Comparison of ENCODE assay signal across 8 cellular contexts in genomic region chr2:101152195-101153076, GRCh38. TPM values are rescaled to one million over a fixed set of nuclear protein-coding genes. Genes with fewer than 3 reads are reported as not detected.
DNase-seq lines count a peak whose midpoint lies in the region; ATAC-seq, FAIRE-seq and TF ChIP-seq lines count a peak whose summit lies in the region.

No MANE protein-coding gene starts in this region.

- H3K27ac ChIP-seq in PC-3 (ENCODE audit: low read length), result peak overlapping the region; percentile 51; the same call in 1 of the 2 replicates
- H3K27ac ChIP-seq in sigmoid colon, result peak overlapping the region; percentile 83 to 89 (median 86)

- peak overlapping the region; percentile 85 for H3K4me2 ChIP-seq in PC-3 (ENCODE audit: low read length)

- H3F3A ChIP-seq in PC-3 (ENCODE audit: low read length, unreplicated experiment), result no peaks in the 10 kb centered on the region

- DNase-seq in EH (ENCODE audit: low read depth) (peak; percentile 75), HTR-8/SVneo (ENCODE audit: insufficient read length, low spot score) (peak; percentile 54), PC-3 (peak; percentile 60), MCF 10A (ENCODE audit: unreplicated experiment) (peak; percentile 81), sigmoid colon (no peak)

- H3K27ac Mint-ChIP-seq in MCF 10A (ENCODE audit: low read depth, unreplicated experiment), result no peak overlapping the region

- H3K79me2 ChIP-seq in PC-3 (ENCODE audit: low read length), result peaks cover 34% of the 10 kb centered on the region

- CTCF ChIA-PET in PC-3 (lab: Charles Lee) (interaction anchor here (0.6 to 1.4 kb wide), 6 partner anchors 43 to 140 kb away, joined by 3 to 9 read pairs (median 4); no protein-coding TSS in a partner anchor), MCF 10A (lab: Yijun Ruan, JAX) (interaction anchor here (0.6 to 8.5 kb wide), 38 partner anchors 7 to 584 kb away, joined by 3 to 107 read pairs (median 6); no protein-coding TSS in a partner anchor)

- peak overlapping the region; percentile 75 for H3K9ac ChIP-seq in PC-3 (ENCODE audit: low read length)

- no peaks in the 10 kb centered on the region for H3K27me3 Mint-ChIP-seq in MCF 10A (ENCODE audit: insufficient read depth, unreplicated experiment)

- peaks cover 42% of the 10 kb centered on the region for H3K4me1 Mint-ChIP-seq in MCF 10A (ENCODE audit: insufficient read depth, unreplicated experiment)

- H3K9me3 ChIP-seq in PC-3 (ENCODE audit: low read length), result no peaks in the 10 kb centered on the region
- H3K9me3 ChIP-seq in iPS-18c (ENCODE audit: control insufficient read depth, insufficient read depth, low read length), result no peaks in the 10 kb centered on the region
- no peaks in the 10 kb centered on the region for H3K9me3 ChIP-seq in sigmoid colon

- no peaks in the 10 kb centered on the region for H3K9me3 Mint-ChIP-seq in MCF 10A (ENCODE audit: unreplicated experiment)

- WGBS in sigmoid colon, 2 donors, result 13 to 27% methylated on average over 21 of the region's 21 CpGs

- H3K9me2 ChIP-seq in PC-3 (replicated peaks; ENCODE audit: low read length), result no peaks in the 10 kb centered on the region

- peak overlapping the region; percentile 91 for H3K4me3 Mint-ChIP-seq in MCF 10A (ENCODE audit: unreplicated experiment)

- no peak for TF ChIP-seq POLR2A in sigmoid colon (IDR thresholded peaks at IDR 0.05)

- peaks cover 3% of the 10 kb centered on the region for H3K36me3 Mint-ChIP-seq in MCF 10A (ENCODE audit: insufficient read depth, unreplicated experiment)

- FAIRE-seq in HTR-8/SVneo (lab: Jason Lieb, UNC), result peak; percentile 13

- H3K4me3 ChIP-seq in PC-3 (ENCODE audit: low read length) (peak overlapping the region; percentile 71), iPS-18c (ENCODE audit: insufficient read depth, low read depth, low read length) (peak overlapping the region; percentile 67), sigmoid colon (peak overlapping the region; percentile 41 to 88 (median 84))

- POLR2A ChIA-PET in PC-3 (lab: Charles Lee; ENCODE audit: unreplicated experiment), result no interaction called here
- POLR2A ChIA-PET in MCF 10A (lab: Yijun Ruan, JAX), result interaction anchor here (0.6 to 12.6 kb wide), 21 partner anchors 8 to 150 kb away, joined by 3 to 275 read pairs (median 4); partner anchors contain the start of gene RPL31

- H2AFZ ChIP-seq in PC-3 (ENCODE audit: low read length), result peak overlapping the region; percentile 72

- TF ChIP-seq CTCF in PC-3 (conservative IDR thresholded peaks at IDR 0.05; ENCODE audit: low read depth, low read length) (peak; percentile 75), MCF 10A (IDR thresholded peaks at IDR 0.05; ENCODE audit: unreplicated experiment) (peak; percentile 93), sigmoid colon (IDR thresholded peaks at IDR 0.05) (peak; percentile 51 to 57 (median 54))

- peaks cover 33% of the 10 kb centered on the region for H4K20me1 ChIP-seq in PC-3 (ENCODE audit: low read length)

- ATAC-seq in GM21367 (IDR thresholded peaks at IDR 0.05; ENCODE audit: unreplicated experiment), result peak; percentile 60
- ATAC-seq in PC-3, result peak; percentile 6; the same call in 1 of the 2 replicates
- ATAC-seq in activated CD4-positive, CD25-positive, alpha-beta regulatory T cell treated with anti-CD3 and anti-CD28 coated beads, Interleukin-2, amount 50 U/mL, for 24 hours, result no peak

- TF ChIP-seq EP300 in sigmoid colon (IDR thresholded peaks at IDR 0.05), result no peak

- H3K4me1 ChIP-seq in PC-3 (ENCODE audit: insufficient read depth, low read length) (peaks cover 37% of the 10 kb centered on the region), sigmoid colon (peaks cover 0 to 28% (median 23%) of the 10 kb centered on the region in 4 donors)

- intact Hi-C loops in PC-3 (cut with micrococcal nuclease), result loop anchor here (1.0 to 2.0 kb wide), 3 partner anchors 52 to 140 kb away; no protein-coding TSS in a partner anchor
- intact Hi-C loops in MCF 10A (cut with micrococcal nuclease), result loop anchor here (1.0 to 5.0 kb wide), 6 partner anchors 40 to 422 kb away; partner anchors contain the start of gene CNOT11
- intact Hi-C loops in sigmoid colon (cut with DNase I), result loop anchor here (1.0 to 5.0 kb wide), 6 partner anchors 40 to 545 kb away; partner anchors contain the start of gene CNOT11

- H3K27me3 ChIP-seq in PC-3 (ENCODE audit: low read length) (no peaks in the 10 kb centered on the region), sigmoid colon (no peaks in the 10 kb centered on the region)

- BruUV-seq in PC-3 (replicated peaks; lab: Mats Ljungman, UMichigan) (no TSS peak), MCF 10A (replicated peaks; lab: Mats Ljungman, UMichigan) (no TSS peak)

- H3K36me3 ChIP-seq in PC-3 (ENCODE audit: low read depth, low read length) (peaks cover 1% of the 10 kb centered on the region; the same call in 1 of the 2 replicates), sigmoid colon (no peaks in the 10 kb centered on the region)

RNA-seq across cellular contexts. Expression of gene TBC1D8, which starts 1.3 kb away (rescaled TPM):
- 39.7 and 41.7 TPM in 2 replicates for total RNA-seq in PC-3 (2014; rRNA removed)
- 48.1 and 50.9 TPM in 2 replicates for total RNA-seq in MCF 10A (2022)
- 10 to 100 TPM; 12.8 to 24.1 (median 17.0) TPM for total RNA-seq in sigmoid colon
- polyA plus RNA-seq in sigmoid colon, result 10 to 100 TPM in 1 of 3 donors, 1 to 10 TPM in 2; 3.0 to 15.7 (median 6.2) TPM

Comparison
In these comparisons a context has a peak if more than half of its experiments do, and no peak if none do; other contexts are left out.
1. ATAC-seq: peak in GM21367 (single experiment) and PC-3 (single experiment); none in activated CD4-positive, CD25-positive, alpha-beta regulatory T cell treated with anti-CD3 and anti-CD28 coated beads, Interleukin-2, amount 50 U/mL, for 24 hours (0 of 2).
2. Peak in every context shown above with its lines, with median percentiles within 50 percentile points of each other: H3K4me3 ChIP-seq and CTCF ChIP-seq.